Comparison of ENCODE assay signal across 9 cellular contexts in genomic region chr20:46010491-46011405, GRCh38. TPM values are rescaled to one million over a fixed set of nuclear protein-coding genes. Genes with fewer than 3 reads are reported as not detected.
DNase-seq lines count a peak whose midpoint lies in the region; ATAC-seq and TF ChIP-seq lines count a peak whose summit lies in the region.
"Had no signal": no experiment of that assay in that cellular context is flagged by ENCODE, and none has a peak within 500 bp of the region (broad histone marks: within the 10 kb centered on the region; RNA-seq: fewer than 3 reads in every experiment).

No MANE protein-coding gene starts in this region.

- intact Hi-C loops in Right ventricle myocardium superior (cut with DNase I), result no loop called here
- intact Hi-C loops in activated T-helper 2 cell treated with anti-CD3 and anti-CD28 coated beads, Interferon-gamma antibody, Interleukin-2, Interleukin-4, amounts not matched to agents 10 μg/mL and 5 μg/mL and 100 μg/mL, durations not matched to agents 14 hours and 24 hours and 36 hours (cut with micrococcal nuclease), result loop anchor here (5.0 kb wide), 1 partner anchor 38 kb away; the partner anchor contains the start of gene ZNF335

- H3K9me3 Mint-ChIP-seq in activated T-helper 2 cell treated with anti-CD3 and anti-CD28 coated beads, Interferon-gamma antibody, Interleukin-2, Interleukin-4, amounts not matched to agents 10 μg/mL and 5 μg/mL and 100 μg/mL, durations not matched to agents 14 hours and 24 hours and 36 hours, result no peaks in the 10 kb centered on the region
- H3K9me3 Mint-ChIP-seq in memory B cell, result peaks cover 3% of the 10 kb centered on the region

- H3K4me3 Mint-ChIP-seq in activated T-helper 2 cell treated with anti-CD3 and anti-CD28 coated beads, Interferon-gamma antibody, Interleukin-2, Interleukin-4, amounts not matched to agents 10 μg/mL and 5 μg/mL and 100 μg/mL, durations not matched to agents 14 hours and 24 hours and 36 hours (ENCODE audit: low read depth), result peak overlapping the region; percentile 49
- peak overlapping the region; percentile 35 for H3K4me3 Mint-ChIP-seq in memory B cell

- H3K27me3 Mint-ChIP-seq in activated T-helper 2 cell treated with anti-CD3 and anti-CD28 coated beads, Interferon-gamma antibody, Interleukin-2, Interleukin-4, amounts not matched to agents 10 μg/mL and 5 μg/mL and 100 μg/mL, durations not matched to agents 14 hours and 24 hours and 36 hours (ENCODE audit: low read depth), result peaks cover 60% of the 10 kb centered on the region
- peaks cover 37% of the 10 kb centered on the region for H3K27me3 Mint-ChIP-seq in memory B cell

- ATAC-seq in Right ventricle myocardium superior (ENCODE audit: poor library complexity), result peak; percentile 25
- peak; percentile 28 for ATAC-seq in memory B cell (ENCODE audit: low read depth)
- no peak for ATAC-seq in HG03439 (IDR thresholded peaks at IDR 0.05; ENCODE audit: unreplicated experiment)

- H3K36me3 ChIP-seq in right atrium auricular region, result no peaks in the 10 kb centered on the region

- H3K4me3 ChIP-seq in right atrium auricular region, result no peak overlapping the region
- H3K4me3 ChIP-seq: psoas muscle had no signal

- H3K27ac Mint-ChIP-seq in activated T-helper 2 cell treated with anti-CD3 and anti-CD28 coated beads, Interferon-gamma antibody, Interleukin-2, Interleukin-4, amounts not matched to agents 10 μg/mL and 5 μg/mL and 100 μg/mL, durations not matched to agents 14 hours and 24 hours and 36 hours, result no peak overlapping the region
- peak overlapping the region; percentile 66 for H3K27ac Mint-ChIP-seq in memory B cell

- TF ChIP-seq CTCF in right atrium auricular region (IDR thresholded peaks at IDR 0.05), result no peak

- H3K4me1 ChIP-seq in right atrium auricular region, result peaks cover 0 to 16% of the 10 kb centered on the region in 2 donors

- no peak for TF ChIP-seq POLR2A in erythroblast (IDR thresholded peaks at IDR 0.05; ENCODE audit: low read length)

- peak; percentile 59 for DNase-seq in Right ventricle myocardium superior
- DNase-seq in right atrium auricular region (ENCODE audit: low spot score), result no peak
- DNase-seq in activated T-helper 2 cell treated with anti-CD3 and anti-CD28 coated beads, Interferon-gamma antibody, Interleukin-2, Interleukin-4, amounts not matched to agents 10 μg/mL and 5 μg/mL and 100 μg/mL, durations not matched to agents 14 hours and 24 hours and 36 hours (ENCODE audit: low spot score), result no peak
- no peak for DNase-seq in memory B cell (ENCODE audit: low spot score in 2 of 2)
- no peak for DNase-seq in NCI-H2081 (lab: John Stamatoyannopoulos, UW)
- no peak for DNase-seq in SW480 (ENCODE audit: low spot score)
- DNase-seq in erythroblast (lab: John Stamatoyannopoulos, UW), result no peak

- peaks cover 5% of the 10 kb centered on the region for H3K36me3 Mint-ChIP-seq in activated T-helper 2 cell treated with anti-CD3 and anti-CD28 coated beads, Interferon-gamma antibody, Interleukin-2, Interleukin-4, amounts not matched to agents 10 μg/mL and 5 μg/mL and 100 μg/mL, durations not matched to agents 14 hours and 24 hours and 36 hours (ENCODE audit: low read depth)
- no peaks in the 10 kb centered on the region for H3K36me3 Mint-ChIP-seq in memory B cell

- H3K9me3 ChIP-seq in right atrium auricular region, result no peaks in the 10 kb centered on the region
- H3K9me3 ChIP-seq: psoas muscle had no signal

- no peak overlapping the region for H3K27ac ChIP-seq in right atrium auricular region
- H3K27ac ChIP-seq: psoas muscle had no signal

- peaks cover 56% of the 10 kb centered on the region for H3K4me1 Mint-ChIP-seq in activated T-helper 2 cell treated with anti-CD3 and anti-CD28 coated beads, Interferon-gamma antibody, Interleukin-2, Interleukin-4, amounts not matched to agents 10 μg/mL and 5 μg/mL and 100 μg/mL, durations not matched to agents 14 hours and 24 hours and 36 hours (ENCODE audit: low read depth)
- peaks cover 54% of the 10 kb centered on the region for H3K4me1 Mint-ChIP-seq in memory B cell

- H3K27me3 ChIP-seq in right atrium auricular region, result peaks cover 29 to 45% of the 10 kb centered on the region in 2 donors

RNA-seq across cellular contexts. Expression of gene MMP9, which starts 2.0 kb away (rescaled TPM):
- total RNA-seq in Right ventricle myocardium superior, result 0.48 TPM
- total RNA-seq in right atrium auricular region, result 1 to 10 TPM in 1 of 2 donors, under 1 TPM in 1; 0.82 to 1.8 TPM
- total RNA-seq in activated T-helper 2 cell treated with anti-CD3 and anti-CD28 coated beads, Interferon-gamma antibody, Interleukin-2, Interleukin-4, amounts not matched to agents 10 μg/mL and 5 μg/mL and 100 μg/mL, durations not matched to agents 14 hours and 24 hours and 36 hours, result 0.16 TPM in 1 of 2 replicates, not detected in the other

RNA-seq across cellular contexts. Expression of gene SLC12A5, which starts 18.3 kb away (rescaled TPM):
- total RNA-seq in Right ventricle myocardium superior (not detected), right atrium auricular region (not detected)
- 0.73 TPM in 1 of 2 replicates, not detected in the other for total RNA-seq in activated T-helper 2 cell treated with anti-CD3 and anti-CD28 coated beads, Interferon-gamma antibody, Interleukin-2, Interleukin-4, amounts not matched to agents 10 μg/mL and 5 μg/mL and 100 μg/mL, durations not matched to agents 14 hours and 24 hours and 36 hours
- total RNA-seq: psoas muscle had no signal

RNA-seq across cellular contexts. Expression of gene ZNF335, which starts 38.7 kb away (rescaled TPM):
- 7.6 TPM for total RNA-seq in Right ventricle myocardium superior
- 10 to 100 TPM in 1 of 2 donors, 1 to 10 TPM in 1; 6.6 to 12.1 TPM for total RNA-seq in right atrium auricular region
- 35.7 and 36.1 TPM in 2 replicates for total RNA-seq in activated T-helper 2 cell treated with anti-CD3 and anti-CD28 coated beads, Interferon-gamma antibody, Interleukin-2, Interleukin-4, amounts not matched to agents 10 μg/mL and 5 μg/mL and 100 μg/mL, durations not matched to agents 14 hours and 24 hours and 36 hours
